In the genomic region with DNA sequence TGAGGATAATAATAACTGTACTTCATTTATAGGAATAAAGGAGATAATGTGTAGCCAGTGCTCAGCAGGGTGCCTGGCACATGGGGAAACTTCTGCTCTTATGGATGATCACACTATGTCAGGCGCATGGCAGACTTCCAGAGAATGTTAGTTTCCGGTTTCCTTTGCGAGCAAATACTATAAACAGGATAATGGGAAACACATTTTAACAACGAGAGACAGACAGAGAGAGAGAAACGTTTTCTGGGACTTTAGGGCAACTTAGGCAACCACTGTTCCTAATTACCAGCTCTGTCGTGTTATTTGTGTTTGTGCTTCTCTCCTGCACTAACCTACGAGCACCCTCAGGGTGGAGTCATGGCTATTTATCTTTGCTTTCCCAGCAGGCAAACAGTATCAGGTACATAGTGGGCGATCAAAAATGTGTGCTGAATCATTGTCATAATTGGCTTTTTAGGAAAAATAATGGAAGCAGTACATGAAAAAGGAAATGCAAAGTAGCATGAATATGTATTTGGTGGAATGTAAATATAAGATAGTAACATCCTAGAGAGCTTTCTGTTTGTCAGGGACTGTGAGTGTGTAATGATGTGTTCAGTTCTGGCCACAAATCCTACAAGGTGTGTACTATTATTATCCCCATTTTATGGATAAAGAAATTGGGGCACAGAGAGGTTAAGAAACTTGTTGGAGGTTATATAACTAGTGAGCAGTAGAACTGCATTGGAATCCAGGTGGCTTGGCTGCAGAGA, we compare ENCODE assay signal across 11 cellular contexts. TPM values are rescaled to one million over a fixed set of nuclear protein-coding genes. Genes with fewer than 3 reads are reported as not detected.
A peak's percentile ranks its signal among the peaks of the same experiment; 100 is the strongest.
DNase-seq lines count a peak whose midpoint lies in the region; ATAC-seq, FAIRE-seq and TF ChIP-seq lines count a peak whose summit lies in the region.
"Had no signal": no experiment of that assay in that cellular context is flagged by ENCODE, and none has a peak within 500 bp of the region (broad histone marks: within the 10 kb centered on the region; RNA-seq: fewer than 3 reads in every experiment).

No MANE protein-coding gene starts in this region.

- H3K9me3 Mint-ChIP-seq in activated naive CD8-positive, alpha-beta T cell treated with anti-CD3 and anti-CD28 coated beads for 36 hours, result no peaks in the 10 kb centered on the region

- no peak overlapping the region for H3K27ac Mint-ChIP-seq in activated naive CD8-positive, alpha-beta T cell treated with anti-CD3 and anti-CD28 coated beads for 36 hours

- H3K4me3 ChIP-seq in BJ (ENCODE audit: low read depth, low read length), result no peak overlapping the region
- H3K4me3 ChIP-seq in HepG2 (replicated peaks in 1 of 3; ENCODE audit: insufficient read depth in 1 of 3, low read depth in 2 of 3, low read length in 3 of 3), result no peak overlapping the region

- H3K27me3 ChIP-seq in BJ (ENCODE audit: control insufficient read depth, insufficient read depth, low read length) (peaks cover 3% of the 10 kb centered on the region; the same call in 1 of the 2 replicates), HepG2 (ENCODE audit: control insufficient read depth in 1 of 2, insufficient read depth in 2 of 2, low read length in 2 of 2) (peaks cover 0 to 26% of the 10 kb centered on the region in 2 experiments; a peak in 2 of 5 replicates)

- no peak overlapping the region for H3K4me3 Mint-ChIP-seq in activated naive CD8-positive, alpha-beta T cell treated with anti-CD3 and anti-CD28 coated beads for 36 hours

- no TSS peak for BruUV-seq in HepG2 (replicated peaks; lab: Mats Ljungman, UMichigan)

- TF ChIP-seq CTCF in BJ (IDR thresholded peaks at IDR 0.05; ENCODE audit: insufficient read depth, low read depth, low read length) (no peak), HepG2 (CRISPR knock-in tag; IDR thresholded peaks at IDR 0.05) (no peak)

- ATAC-seq in HepG2 (no peak), HG03342 (IDR thresholded peaks at IDR 0.05; ENCODE audit: unreplicated experiment) (no peak)
- ATAC-seq: Panc1 had no signal

- no peaks in the 10 kb centered on the region for H3K4me1 ChIP-seq in HepG2 (ENCODE audit: insufficient read depth, low read length)

- 35% methylated on average over 8 of the region's 8 CpGs for WGBS in HepG2 (ENCODE audit: low lambda C conversion rate)

- intact Hi-C loops in HepG2 (cut with micrococcal nuclease; ENCODE audit: unreplicated experiment), result no loop called here

- no peak overlapping the region for H3K4me2 ChIP-seq in HepG2 (ENCODE audit: low read depth, low read length)

- no peak overlapping the region for H2AFZ ChIP-seq in HepG2 (ENCODE audit: low read length)

- CTCF ChIA-PET in BJ (lab: Yijun Ruan, JAX) (interaction anchor here (1.6 kb wide), 1 partner anchor 77 kb away, joined by 4 read pairs; no protein-coding TSS in a partner anchor), HepG2 (lab: Yijun Ruan, JAX; ENCODE audit: low intra/inter-chr PET ratio, low total read pairs) (no interaction called here)

- H3K36me3 Mint-ChIP-seq in activated naive CD8-positive, alpha-beta T cell treated with anti-CD3 and anti-CD28 coated beads for 36 hours, result no peaks in the 10 kb centered on the region

- no peak overlapping the region for H3K27ac ChIP-seq in HepG2 (ENCODE audit: extremely low read length, insufficient read depth, low read length)

- TF ChIP-seq EP300 in HepG2 (IDR thresholded peaks at IDR 0.05; ENCODE audit: low read depth in 2 of 2, low read length in 2 of 2) (no peak), HepG2 (CRISPR knock-in tag; IDR thresholded peaks at IDR 0.05; ENCODE audit: borderline replicate concordance) (no peak)

- DNase-seq in BJ (ENCODE audit: low read depth) (peak; percentile 90), NCI-H1092 treated with DMSO at 0.1 percent for 48 hours (lab: John Stamatoyannopoulos, UW) (peak; percentile 33), amniotic stem cell (lab: John Stamatoyannopoulos, UW) (peak; percentile 28), HepG2 (ENCODE audit: low spot score) (no peak), ureter (ENCODE audit: low spot score) (no peak)
- no peak for DNase-seq in stimulated activated CD4-positive, alpha-beta T cell treated with anti-CD3 and anti-CD28 coated beads, Interleukin-4, amount 100 ng/mL, for 4 hours
- no peak for DNase-seq in activated naive CD8-positive, alpha-beta T cell treated with anti-CD3 and anti-CD28 coated beads for 36 hours
- DNase-seq: cortex of kidney, GF-D8 had no signal

- POLR2A ChIA-PET in BJ (lab: Charles Lee), result no interaction called here
- POLR2A ChIA-PET in HepG2 (lab: Yijun Ruan, JAX), result no interaction called here

- TF ChIP-seq POLR2A in HepG2 (IDR thresholded peaks at IDR 0.05; ENCODE audit: insufficient read depth in 1 of 2, low read depth in 2 of 2, low read length in 2 of 2), result no peak

- no peak overlapping the region for H3K9ac ChIP-seq in HepG2 (ENCODE audit: insufficient read depth, low read depth, low read length)

- no peak for TF ChIP-seq RAD21 in HepG2 (CRISPR knock-in tag; IDR thresholded peaks at IDR 0.05)

- H4K20me1 ChIP-seq in HepG2 (ENCODE audit: insufficient read depth, low read length), result no peaks in the 10 kb centered on the region

- H3K36me3 ChIP-seq in BJ (ENCODE audit: control insufficient read depth, insufficient read depth, low read length) (no peaks in the 10 kb centered on the region), HepG2 (replicated peaks in 1 of 2; ENCODE audit: control insufficient read depth in 1 of 2, insufficient read depth in 2 of 2, low read length in 2 of 2) (no peaks in the 10 kb centered on the region)

- no peak for FAIRE-seq in HepG2 (lab: Jason Lieb, UNC)

- no peaks in the 10 kb centered on the region for H3K79me2 ChIP-seq in HepG2 (ENCODE audit: insufficient read depth, low read length)

- H3K9me3 ChIP-seq in HepG2 (ENCODE audit: low read length), result no peaks in the 10 kb centered on the region

- in situ Hi-C loops in HepG2 (cut with HindIII; ENCODE audit: extremely low pct_ligation_motif_present, low pct_unique_long_range_greater_than_20kb), result no loop called here

- no peaks in the 10 kb centered on the region for H3K4me1 Mint-ChIP-seq in activated naive CD8-positive, alpha-beta T cell treated with anti-CD3 and anti-CD28 coated beads for 36 hours

- H3K27me3 Mint-ChIP-seq in activated naive CD8-positive, alpha-beta T cell treated with anti-CD3 and anti-CD28 coated beads for 36 hours, result peaks cover 9% of the 10 kb centered on the region

TF ChIP-seq in HepG2, 621 proteins besides CTCF, POLR2A, EP300 and RAD21:
- TF ChIP-seq FOXP1 (IDR thresholded peaks at IDR 0.05) (no peak), FOXP1 (CRISPR knock-in tag; IDR thresholded peaks at IDR 0.05) (0 out of 2 replicates have a peak, but pooled peaks have one; percentile 4), SAFB2 (CRISPR knock-in tag; IDR thresholded peaks at IDR 0.05; ENCODE audit: borderline replicate concordance, low read depth) (no peak)

RNA-seq across cellular contexts. Expression of a gene that starts 36.8 kb away (rescaled TPM):
- polyA plus RNA-seq in BJ (2011; rRNA removed), result 122 and 142 TPM in 2 replicates
- polyA minus RNA-seq in BJ (2011; rRNA and poly(A)+ RNA removed), result 30.7 and 38.3 TPM in 2 replicates
- total RNA-seq in HepG2 (2016; rRNA removed; fragmentation: Illumina TruSeq; extraction: Trizol), result 0.45 and 2.0 TPM in 2 replicates
- total RNA-seq in HepG2 (2016; cell fraction: cytosol; rRNA removed; fragmentation: Illumina TruSeq; extraction: Trizol; ENCODE audit: low read depth), result 0.79 and 0.81 TPM in 2 replicates
- 0.83 and 1.8 TPM in 2 replicates for total RNA-seq in HepG2 (2016; cell fraction: insoluble cytoplasmic fraction; rRNA removed; fragmentation: Illumina TruSeq; extraction: Trizol)
- total RNA-seq in HepG2 (2016; cell fraction: membrane; rRNA removed; fragmentation: Illumina TruSeq; extraction: Trizol), result 0.68 and 1.4 TPM in 2 replicates
- 1.2 and 2.0 TPM in 2 replicates for total RNA-seq in HepG2 (2016; cell fraction: nucleus; rRNA removed; fragmentation: Illumina TruSeq; extraction: Trizol)
- polyA plus RNA-seq in HepG2 (2011; rRNA removed), result 5.8 and 11.4 TPM in 2 replicates
- polyA plus RNA-seq in HepG2 (2011; cell fraction: cytosol; rRNA removed), result 8.5 and 9.3 TPM in 2 replicates
- polyA plus RNA-seq in HepG2 (2011; cell fraction: nucleus; rRNA removed), result 3.3 and 6.4 TPM in 2 replicates
- 18.9 and 24.8 TPM in 2 replicates for polyA plus RNA-seq in HepG2 (2012)
- 0.59 and 1.1 TPM in 2 replicates for polyA plus RNA-seq in HepG2 (2016; cell fraction: cytosol; fragmentation: Illumina TruSeq; extraction: Trizol; ENCODE audit: low read depth)
- polyA plus RNA-seq in HepG2 (2016; cell fraction: insoluble cytoplasmic fraction; fragmentation: Illumina TruSeq; extraction: Trizol; ENCODE audit: low read depth), result 0.91 and 1.3 TPM in 2 replicates
- polyA plus RNA-seq in HepG2 (2016; cell fraction: membrane; fragmentation: Illumina TruSeq; extraction: Trizol; ENCODE audit: low read depth), result 1.1 and 1.2 TPM in 2 replicates
- polyA plus RNA-seq in HepG2 (2016; cell fraction: nucleus; fragmentation: Illumina TruSeq; extraction: Trizol; ENCODE audit: insufficient read depth, low read depth), result 3.8 and 3.9 TPM in 2 replicates
- polyA minus RNA-seq in HepG2 (2011; rRNA and poly(A)+ RNA removed; ENCODE audit: low replicate concordance), result 0.19 and 1.9 TPM in 2 replicates
- polyA minus RNA-seq in HepG2 (2011; cell fraction: cytosol; rRNA and poly(A)+ RNA removed), result 1.7 and 3.2 TPM in 2 replicates
- 0.52 and 0.99 TPM in 2 replicates for polyA minus RNA-seq in HepG2 (2011; cell fraction: nucleus; rRNA and poly(A)+ RNA removed)
- 10 to 100 TPM; 38.2 to 39.1 TPM for total RNA-seq in activated naive CD8-positive, alpha-beta T cell treated with anti-CD3 and anti-CD28 coated beads for 36 hours
- 210 TPM for total RNA-seq in ureter

Comparison
In these comparisons a context has a peak if more than half of its experiments do, and no peak if none do; other contexts are left out.
1. DNase-seq: peak in BJ (single experiment), NCI-H1092 treated with DMSO at 0.1 percent for 48 hours (single experiment) and amniotic stem cell (single experiment); none in HepG2 (single experiment), stimulated activated CD4-positive, alpha-beta T cell treated with anti-CD3 and anti-CD28 coated beads, Interleukin-4, amount 100 ng/mL, for 4 hours (0 of 2), activated naive CD8-positive, alpha-beta T cell treated with anti-CD3 and anti-CD28 coated beads for 36 hours (single experiment) and ureter (single experiment).
2. RNA of a gene that starts 36.8 kb away (total RNA-seq): 210 TPM in ureter (single experiment) and 38.2 to 39.1 TPM in activated naive CD8-positive, alpha-beta T cell treated with anti-CD3 and anti-CD28 coated beads for 36 hours; 0.45 to 2.0 TPM in HepG2; every median in the first group is over 10 times any median in the second.